In genomic region chr5:141838326-141839014, GRCh38 we compare ENCODE assay signal across 16 cellular contexts. TPM values are rescaled to one million over a fixed set of nuclear protein-coding genes. Genes with fewer than 3 reads are reported as not detected.
DNase-seq lines count a peak whose midpoint lies in the region; TF ChIP-seq lines count a peak whose summit lies in the region.
"Had no signal": no experiment of that assay in that cellular context is flagged by ENCODE, and none has a peak within 500 bp of the region (broad histone marks: within the 10 kb centered on the region; RNA-seq: fewer than 3 reads in every experiment).

No MANE protein-coding gene starts in this region.

- H3K27ac ChIP-seq in H9 (ENCODE audit: insufficient read length, low read depth, low read length), result peak overlapping the region; percentile 87
- H3K27ac ChIP-seq in WERI-Rb-1, result no peak overlapping the region
- H3K27ac ChIP-seq in iPS-20b (ENCODE audit: low read length), result peak overlapping the region; percentile 88
- peak overlapping the region; percentile 65 for H3K27ac ChIP-seq in subcutaneous abdominal adipose tissue (ENCODE audit: low read depth, low read length)
- H3K27ac ChIP-seq: SK-N-MC had no signal

- peak overlapping the region; percentile 41 for H3K14ac ChIP-seq in H9 (ENCODE audit: insufficient read depth, low read length)

- H3K79me1 ChIP-seq in H9 (ENCODE audit: insufficient read depth, low read depth, low read length, poor library complexity, severe bottlenecking), result no peaks in the 10 kb centered on the region

- H3K27me3 ChIP-seq in H9 (ENCODE audit: insufficient read depth, low read length), result no peaks in the 10 kb centered on the region
- no peaks in the 10 kb centered on the region for H3K27me3 ChIP-seq in WERI-Rb-1 (ENCODE audit: insufficient read depth, low read depth, severe bottlenecking)
- H3K27me3 ChIP-seq in iPS-20b (ENCODE audit: insufficient read depth, low read length), result no peaks in the 10 kb centered on the region
- H3K27me3 ChIP-seq in subcutaneous abdominal adipose tissue (ENCODE audit: control insufficient read depth in 5 of 5, insufficient read depth in 4 of 5, low read length in 5 of 5), result peaks cover 2 to 23% (median 19%) of the 10 kb centered on the region in 5 donors

- peaks cover 76 to 88% of the 10 kb centered on the region in 2 experiments for H3K4me1 Mint-ChIP-seq in H9

- H3K4me1 ChIP-seq in H9 (ENCODE audit: insufficient read depth, low read length) (peaks cover 44% of the 10 kb centered on the region), iPS-20b (ENCODE audit: insufficient read depth, low read length) (peaks cover 64% of the 10 kb centered on the region), subcutaneous abdominal adipose tissue (ENCODE audit: control insufficient read depth in 5 of 5, insufficient read depth in 5 of 5, low read length in 5 of 5) (peaks cover 6 to 90% (median 26%) of the 10 kb centered on the region in 5 donors)

- H3K4me3 Mint-ChIP-seq in H9, result peak overlapping the region; percentile 55 to 78; a peak in 4 of 5 replicates
- H3K4me3 Mint-ChIP-seq: activated CD4-positive, alpha-beta memory T cell treated with anti-CD3 and anti-CD28 coated beads, Interleukin-2, amount 10 ng/mL, durations not matched to agents 7 days and 5 days had no signal

- H3K23me2 ChIP-seq in H9 (ENCODE audit: insufficient read length, low read depth, low read length, poor library complexity, severe bottlenecking), result no peaks in the 10 kb centered on the region

- no peak overlapping the region for H4K91ac ChIP-seq in H9 (ENCODE audit: insufficient read length, low read depth, low read length)

- H3T11ph ChIP-seq in H9 (ENCODE audit: low read length), result no peak overlapping the region

- H2AK5ac ChIP-seq in H9 (ENCODE audit: insufficient read length, low read length), result no peak overlapping the region

- WGBS in H9 (ENCODE audit: extremely low coverage, insufficient read length, low lambda C conversion rate), result no CpG with 5 or more reads among the region's 11 CpGs

- H3K23ac ChIP-seq in H9 (ENCODE audit: insufficient read length, low read depth, low read length), result no peak overlapping the region

- H3K56ac ChIP-seq in H9 (ENCODE audit: insufficient read length, low read depth, low read length), result no peak overlapping the region

- no peak overlapping the region for H2BK15ac ChIP-seq in H9 (ENCODE audit: low read depth, low read length)

- peak overlapping the region; percentile 39 for H3K4me2 ChIP-seq in H9 (ENCODE audit: insufficient read depth, insufficient read length, low read length)

- H4K20me1 ChIP-seq in H9 (ENCODE audit: control insufficient read depth, insufficient read depth, insufficient read length), result no peaks in the 10 kb centered on the region

- H4K5ac ChIP-seq in H9 (ENCODE audit: insufficient read length, low read depth, low read length), result no peak overlapping the region

- H3K4me3 ChIP-seq in WERI-Rb-1 (ENCODE audit: low read depth, low read length) (no peak overlapping the region), iPS-20b (ENCODE audit: low read length) (peak overlapping the region; percentile 53; the same call in 1 of the 2 replicates), subcutaneous abdominal adipose tissue (ENCODE audit: low read depth in 1 of 5, low read length in 5 of 5) (no peak overlapping the region)
- H3K4me3 ChIP-seq: coronary artery, esophagus squamous epithelium, SK-N-MC had no signal

- peak overlapping the region; percentile 40 for H2BK120ac ChIP-seq in H9 (ENCODE audit: low read depth, low read length, poor library complexity, severe bottlenecking)

- peak overlapping the region; percentile 3 for H2BK5ac ChIP-seq in H9 (ENCODE audit: insufficient read length, low read length)

- no peaks in the 10 kb centered on the region for H3K9me3 Mint-ChIP-seq in H9
- H3K9me3 Mint-ChIP-seq: activated CD4-positive, alpha-beta memory T cell treated with anti-CD3 and anti-CD28 coated beads, Interleukin-2, amount 10 ng/mL, durations not matched to agents 7 days and 5 days; activated T-helper 2 cell treated with anti-CD3 and anti-CD28 coated beads, Interferon-gamma antibody, Interleukin-2, Interleukin-4, amounts not matched to agents 10 μg/mL and 5 μg/mL and 100 μg/mL, durations not matched to agents 14 hours and 24 hours and 36 hours; CD14-positive monocyte; naive thymus-derived CD8-positive, alpha-beta T cell had no signal

- TF ChIP-seq CTCF in H9 (conservative IDR thresholded peaks at IDR 0.05), result no peak
- no peak for TF ChIP-seq CTCF in WERI-Rb-1 (IDR thresholded peaks at IDR 0.05; ENCODE audit: low read depth, low read length)

- DNase-seq in H9 (peak; percentile 74), WERI-Rb-1 (peak; percentile 63), AML-193 (lab: John Stamatoyannopoulos, UW) (no peak), GM03348 (ENCODE audit: low spot score) (no peak), GM19240 (ENCODE audit: insufficient read length, low spot score) (no peak)
- DNase-seq: activated CD4-positive, alpha-beta memory T cell treated with anti-CD3 and anti-CD28 coated beads, Interleukin-2, amount 10 ng/mL, durations not matched to agents 7 days and 5 days; amniotic stem cell; esophagus squamous epithelium; naive thymus-derived CD8-positive, alpha-beta T cell; NCI-H1105 treated with DMSO at 0.1 percent for 48 hours had no signal

- H3K27me3 Mint-ChIP-seq in H9 (ENCODE audit: low read depth), result no peaks in the 10 kb centered on the region

- H3K18ac ChIP-seq in H9 (ENCODE audit: insufficient read length, low read depth, low read length), result peak overlapping the region; percentile 25

- H4K8ac ChIP-seq in H9 (replicated peaks; ENCODE audit: insufficient read length, low read depth, low read length), result no peak overlapping the region

- H3K9me3 ChIP-seq in H9 (ENCODE audit: control insufficient read depth, low read depth, low read length) (no peaks in the 10 kb centered on the region), WERI-Rb-1 (ENCODE audit: severe bottlenecking) (no peaks in the 10 kb centered on the region), iPS-20b (ENCODE audit: insufficient read depth, low read depth, low read length) (no peaks in the 10 kb centered on the region), subcutaneous abdominal adipose tissue (ENCODE audit: control insufficient read depth in 5 of 5, low read length in 5 of 5) (no peaks in the 10 kb centered on the region)
- H3K9me3 ChIP-seq: esophagus squamous epithelium had no signal

- H3K36me3 ChIP-seq in WERI-Rb-1 (no peaks in the 10 kb centered on the region), iPS-20b (ENCODE audit: insufficient read depth, low read depth, low read length) (no peaks in the 10 kb centered on the region), subcutaneous abdominal adipose tissue (ENCODE audit: control insufficient read depth in 5 of 5, insufficient read depth in 5 of 5, low read length in 5 of 5) (no peaks in the 10 kb centered on the region)
- H3K36me3 ChIP-seq: esophagus squamous epithelium had no signal

- no peak overlapping the region for H2AFZ ChIP-seq in H9 (ENCODE audit: low read length)

- H3K4ac ChIP-seq in H9 (ENCODE audit: low read depth, low read length), result no peak overlapping the region

- H2BK12ac ChIP-seq in H9 (ENCODE audit: insufficient read length, low read depth, low read length), result no peak overlapping the region

- no peaks in the 10 kb centered on the region; a peak in 2 of 7 replicates for H3K36me3 Mint-ChIP-seq in H9 (ENCODE audit: insufficient read depth in 1 of 3, low read depth in 3 of 3)
- H3K36me3 Mint-ChIP-seq: CD14-positive monocyte; naive thymus-derived CD8-positive, alpha-beta T cell had no signal

- H3K79me2 ChIP-seq in H9 (ENCODE audit: insufficient read depth, low read length), result no peaks in the 10 kb centered on the region

- H3K9ac ChIP-seq in H9 (ENCODE audit: extremely low read depth, insufficient read length, low read length) (no peak overlapping the region), iPS-20b (ENCODE audit: low read depth, low read length) (peak overlapping the region; percentile 64; the same call in 1 of the 2 replicates), subcutaneous abdominal adipose tissue (ENCODE audit: low read length in 5 of 5) (peak overlapping the region in 1 of 5 donors; percentile 4)

- peak overlapping the region; percentile 100 for H3K27ac Mint-ChIP-seq in H9
- H3K27ac Mint-ChIP-seq: activated CD4-positive, alpha-beta memory T cell treated with anti-CD3 and anti-CD28 coated beads, Interleukin-2, amount 10 ng/mL, durations not matched to agents 7 days and 5 days; activated T-helper 2 cell treated with anti-CD3 and anti-CD28 coated beads, Interferon-gamma antibody, Interleukin-2, Interleukin-4, amounts not matched to agents 10 μg/mL and 5 μg/mL and 100 μg/mL, durations not matched to agents 14 hours and 24 hours and 36 hours had no signal

- H2BK20ac ChIP-seq in H9 (ENCODE audit: low read depth, low read length, poor library complexity, severe bottlenecking), result no peak overlapping the region

RNA-seq across cellular contexts. Expression of gene PCDH1, which starts 39.7 kb away (rescaled TPM):
- 127 and 131 TPM in 2 replicates for total RNA-seq in H9 (2021)
- total RNA-seq: activated CD4-positive, alpha-beta memory T cell treated with anti-CD3 and anti-CD28 coated beads, Interleukin-2, amount 10 ng/mL, durations not matched to agents 7 days and 5 days; activated T-helper 2 cell treated with anti-CD3 and anti-CD28 coated beads, Interferon-gamma antibody, Interleukin-2, Interleukin-4, amounts not matched to agents 10 μg/mL and 5 μg/mL and 100 μg/mL, durations not matched to agents 14 hours and 24 hours and 36 hours; naive thymus-derived CD8-positive, alpha-beta T cell had no signal

Comparison
In these comparisons a context has a peak if more than half of its experiments do, and no peak if none do; other contexts are left out.
1. DNase-seq: peak in H9 (single experiment) and WERI-Rb-1 (single experiment); none in AML-193 (0 of 2), GM03348 (single experiment) and GM19240 (single experiment).